In the genomic region with DNA sequence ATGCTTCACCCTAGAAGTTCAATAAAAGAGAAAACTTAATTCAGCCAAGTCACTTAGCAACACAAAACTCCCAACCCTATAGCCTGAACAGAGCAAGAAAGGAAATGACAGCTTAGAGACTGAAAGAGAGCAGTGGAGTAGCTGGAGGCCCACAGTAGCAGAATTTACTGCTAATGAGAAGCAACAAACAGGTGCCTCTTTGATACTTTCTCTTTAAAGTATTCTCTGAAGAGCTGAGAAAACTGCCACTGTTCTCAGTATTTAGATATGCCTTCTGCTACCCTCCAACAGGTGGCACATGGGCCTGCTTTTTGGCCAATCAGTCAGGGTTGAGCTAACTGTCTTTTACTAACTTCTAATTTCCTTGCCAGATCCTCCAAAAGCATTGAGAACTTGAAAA, we compare ENCODE assay signal across 11 cellular contexts.
A peak's percentile ranks its signal among the peaks of the same experiment; 100 is the strongest.
DNase-seq lines count a peak whose midpoint lies in the region; ATAC-seq and TF ChIP-seq lines count a peak whose summit lies in the region.
"Had no signal": no experiment of that assay in that cellular context is flagged by ENCODE, and none has a peak within 500 bp of the region (broad histone marks: within the 10 kb centered on the region; RNA-seq: fewer than 3 reads in every experiment).

No MANE protein-coding gene starts in this region.

- no peak overlapping the region for H3K4me3 ChIP-seq in suprapubic skin

- DNase-seq in central memory CD8-positive, alpha-beta T cell (ENCODE audit: low spot score in 2 of 2), result no peak
- no peak for DNase-seq in suprapubic skin (ENCODE audit: low spot score in 2 of 2)
- no peak for DNase-seq in COLO829 (ENCODE audit: low spot score)
- no peak for DNase-seq in stimulated activated CD4-positive, alpha-beta T cell treated with anti-CD3 and anti-CD28 coated beads, Interleukin-4, amount 100 ng/mL, for 1 hour
- DNase-seq: GF-D8, islet precursor cell, NCI-H2029 had no signal

- no peaks in the 10 kb centered on the region for H3K36me3 Mint-ChIP-seq in central memory CD8-positive, alpha-beta T cell (ENCODE audit: insufficient read depth)

- ATAC-seq in GM18502 (IDR thresholded peaks at IDR 0.05; ENCODE audit: poor library complexity, unreplicated experiment) (peak; percentile 82), GM19468 (IDR thresholded peaks at IDR 0.05; ENCODE audit: extremely low read depth, unreplicated experiment) (peak; percentile 54), HG03280 (IDR thresholded peaks at IDR 0.05; ENCODE audit: unreplicated experiment) (peak; percentile 92)
- peak; percentile 24 for ATAC-seq in central memory CD8-positive, alpha-beta T cell (replicated peaks; ENCODE audit: extremely low read depth, poor library complexity, severe bottlenecking)

- no peak overlapping the region for H3K4me3 Mint-ChIP-seq in central memory CD8-positive, alpha-beta T cell

- H3K4me1 ChIP-seq in suprapubic skin, result no peaks in the 10 kb centered on the region

- TF ChIP-seq CTCF in suprapubic skin (IDR thresholded peaks at IDR 0.05), result no peak

- H3K27me3 Mint-ChIP-seq in central memory CD8-positive, alpha-beta T cell, result no peaks in the 10 kb centered on the region

- no peak for TF ChIP-seq POLR2A in suprapubic skin (IDR thresholded peaks at IDR 0.05)

- no peaks in the 10 kb centered on the region for H3K9me3 ChIP-seq in suprapubic skin

- H3K27ac ChIP-seq in suprapubic skin, result no peak overlapping the region

- no peak overlapping the region for H3K27ac Mint-ChIP-seq in central memory CD8-positive, alpha-beta T cell (ENCODE audit: low read depth)
- H3K27ac Mint-ChIP-seq: activated T-helper 2 cell treated with anti-CD3 and anti-CD28 coated beads, Interferon-gamma antibody, Interleukin-2, Interleukin-4, amounts not matched to agents 10 μg/mL and 5 μg/mL and 100 μg/mL, durations not matched to agents 14 hours and 24 hours and 36 hours had no signal

- H3K4me1 Mint-ChIP-seq in central memory CD8-positive, alpha-beta T cell, result no peaks in the 10 kb centered on the region

- TF ChIP-seq EP300 in suprapubic skin (IDR thresholded peaks at IDR 0.05), result no peak

- no peaks in the 10 kb centered on the region for H3K36me3 ChIP-seq in suprapubic skin

- H3K27me3 ChIP-seq in suprapubic skin, result no peaks in the 10 kb centered on the region

- H3K9me3 Mint-ChIP-seq in central memory CD8-positive, alpha-beta T cell, result no peaks in the 10 kb centered on the region
- H3K9me3 Mint-ChIP-seq: activated T-helper 2 cell treated with anti-CD3 and anti-CD28 coated beads, Interferon-gamma antibody, Interleukin-2, Interleukin-4, amounts not matched to agents 10 μg/mL and 5 μg/mL and 100 μg/mL, durations not matched to agents 14 hours and 24 hours and 36 hours had no signal

Comparison
In these comparisons a context has a peak if more than half of its experiments do, and no peak if none do; other contexts are left out.
1. ATAC-seq: peak in every context shown above with its lines; median percentile 92 in HG03280; 82 in GM18502; 54 in GM19468; 24 in central memory CD8-positive, alpha-beta T cell.